23 cellular contexts compared by ENCODE assay signal in genomic region chr6:169233832-169234231, GRCh38. TPM values are rescaled to one million over a fixed set of nuclear protein-coding genes. Genes with fewer than 3 reads are reported as not detected.
"Had no signal": no experiment of that assay in that cellular context is flagged by ENCODE, and none has a peak within 500 bp of the region (broad histone marks: within the 10 kb centered on the region; RNA-seq: fewer than 3 reads in every experiment).

No MANE protein-coding gene starts in this region.

- H3K27me3 ChIP-seq: gastrocnemius medialis, heart left ventricle, pancreas, sigmoid colon, tibial artery, uterus had no signal

- H3K4me1 Mint-ChIP-seq: activated CD4-positive, alpha-beta T cell treated with anti-CD3 and anti-CD28 coated beads, Interleukin-2, amount 10 ng/mL, durations not matched to agents 24 days and 14 days; central memory CD8-positive, alpha-beta T cell; stimulated activated memory B cell treated with anti-CD40 and anti-IgM and Interleukin-4, amounts not matched to agents 10 μg/mL and 1 μg/mL and 100 μg/mL, for 72 hours had no signal

- H3K4me3 Mint-ChIP-seq: activated CD4-positive, alpha-beta T cell treated with anti-CD3 and anti-CD28 coated beads, Interleukin-2, amount 10 ng/mL, durations not matched to agents 24 days and 14 days; activated CD8-positive, alpha-beta T cell treated with anti-CD3 and anti-CD28 coated beads, Interleukin-2, amount 10 ng/mL, durations not matched to agents 7 days and 5 days; activated T-cell treated with anti-CD3 and anti-CD28 coated beads, Interleukin-2, amount 50 U/mL, for 72 hours; brain; central memory CD8-positive, alpha-beta T cell; stimulated activated memory B cell treated with anti-CD40 and anti-IgM and Interleukin-4, amounts not matched to agents 10 μg/mL and 1 μg/mL and 100 μg/mL, for 72 hours had no signal

- H3K36me3 ChIP-seq: gastrocnemius medialis, left ventricle myocardium inferior, pancreas, uterus had no signal

- DNase-seq: activated CD4-positive, alpha-beta T cell treated with anti-CD3 and anti-CD28 coated beads, Interleukin-2, amount 10 ng/mL, durations not matched to agents 24 days and 14 days; activated CD8-positive, alpha-beta memory T cell treated with anti-CD3 and anti-CD28 coated beads, Interleukin-2, amount 50 U/mL, for 4 hours; activated CD8-positive, alpha-beta T cell treated with anti-CD3 and anti-CD28 coated beads, Interleukin-2, amount 10 ng/mL, durations not matched to agents 7 days and 5 days; activated gamma-delta T cell treated with Interleukin-2 at 50 U/mL for 16 hours; activated T-cell treated with anti-CD3 and anti-CD28 coated beads, Interleukin-2, amount 50 U/mL, for 72 hours; amniotic stem cell; effector CD4-positive, alpha-beta T cell; gastrocnemius medialis; kidney glomerular epithelial cell; left ventricle myocardium inferior; pancreas; stimulated activated CD4-positive, alpha-beta T cell treated with anti-CD3 and anti-CD28 coated beads, Interleukin-4, amount 100 ng/mL, for 24 hours; T-helper 1 cell; T-helper 9 cell; uterus had no signal

- H3K9me3 ChIP-seq: gastrocnemius medialis, heart left ventricle, left ventricle myocardium inferior, pancreas, sigmoid colon, tibial artery, uterus had no signal

- H3K27me3 Mint-ChIP-seq: activated CD4-positive, alpha-beta T cell treated with anti-CD3 and anti-CD28 coated beads, Interleukin-2, amount 10 ng/mL, durations not matched to agents 24 days and 14 days had no signal

- H3K27ac ChIP-seq: gastrocnemius medialis, heart left ventricle, left ventricle myocardium inferior, pancreas, sigmoid colon, tibial artery, uterus had no signal

- H3K4me3 ChIP-seq: gastrocnemius medialis, heart left ventricle, left ventricle myocardium inferior, pancreas, sigmoid colon, tibial artery, uterus had no signal

- H3K27ac Mint-ChIP-seq: activated CD4-positive, alpha-beta T cell treated with anti-CD3 and anti-CD28 coated beads, Interleukin-2, amount 10 ng/mL, durations not matched to agents 24 days and 14 days; activated CD8-positive, alpha-beta T cell treated with anti-CD3 and anti-CD28 coated beads, Interleukin-2, amount 10 ng/mL, durations not matched to agents 7 days and 5 days; activated T-cell treated with anti-CD3 and anti-CD28 coated beads, Interleukin-2, amount 50 U/mL, for 72 hours; stimulated activated memory B cell treated with anti-CD40 and anti-IgM and Interleukin-4, amounts not matched to agents 10 μg/mL and 1 μg/mL and 100 μg/mL, for 72 hours had no signal

- H3K4me1 ChIP-seq: gastrocnemius medialis, left ventricle myocardium inferior, pancreas, tibial artery, uterus had no signal

- H3K36me3 Mint-ChIP-seq: stimulated activated memory B cell treated with anti-CD40 and anti-IgM and Interleukin-4, amounts not matched to agents 10 μg/mL and 1 μg/mL and 100 μg/mL, for 72 hours had no signal

- ATAC-seq: activated CD8-positive, alpha-beta T cell treated with anti-CD3 and anti-CD28 coated beads, Interleukin-2, amount 10 ng/mL, durations not matched to agents 7 days and 5 days; activated naive CD4-positive, alpha-beta T cell treated with anti-CD3 and anti-CD28 coated beads, Interleukin-2, amount 50 U/mL, for 72 hours; activated T-cell treated with anti-CD3 and anti-CD28 coated beads, Interleukin-2, amount 50 U/mL, for 72 hours; esophagus mucosa; gastrocnemius medialis; heart left ventricle; pancreas; stimulated activated memory B cell treated with anti-CD40 and anti-IgM and Interleukin-4, amounts not matched to agents 10 μg/mL and 1 μg/mL and 100 μg/mL, for 72 hours had no signal

RNA-seq across cellular contexts. Expression of gene THBS2, which starts 19.8 kb away (rescaled TPM):
- total RNA-seq: activated CD4-positive, alpha-beta T cell treated with anti-CD3 and anti-CD28 coated beads, Interleukin-2, amount 10 ng/mL, durations not matched to agents 24 days and 14 days; activated CD8-positive, alpha-beta T cell treated with anti-CD3 and anti-CD28 coated beads, Interleukin-2, amount 10 ng/mL, durations not matched to agents 7 days and 5 days; activated naive CD4-positive, alpha-beta T cell treated with anti-CD3 and anti-CD28 coated beads, Interleukin-2, amount 50 U/mL, for 72 hours; activated T-cell treated with anti-CD3 and anti-CD28 coated beads, Interleukin-2, amount 50 U/mL, for 72 hours had no signal
